Comparison of ENCODE assay signal across 8 cellular contexts in the genomic region with DNA sequence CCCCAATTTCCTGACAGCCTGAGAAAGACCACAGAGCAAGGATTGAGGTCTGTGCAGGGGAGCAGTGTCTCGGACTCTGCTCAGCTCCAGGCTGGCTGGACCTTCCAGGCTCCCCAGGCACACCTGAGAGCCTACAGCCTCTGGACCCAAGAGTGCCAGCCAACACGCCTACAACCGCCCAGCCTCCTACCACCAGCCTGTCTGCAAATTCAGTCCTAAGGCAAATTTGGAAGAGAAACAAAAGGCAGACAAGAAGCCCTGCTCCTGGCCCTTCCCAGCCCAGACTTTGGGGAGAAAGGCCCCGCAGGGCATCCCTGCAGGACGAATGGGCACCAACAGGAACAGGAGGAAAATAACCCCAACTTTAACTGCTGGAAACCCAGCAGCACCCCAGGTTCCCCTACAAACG.
DNase-seq lines count a peak whose midpoint lies in the region; ATAC-seq and TF ChIP-seq lines count a peak whose summit lies in the region.

No MANE protein-coding gene starts in this region.

- ATAC-seq in GM18873 (IDR thresholded peaks at IDR 0.05; ENCODE audit: low FRiP score, unreplicated experiment) = no peak

- H3K4me1 Mint-ChIP-seq in activated T-cell treated with anti-CD3 and anti-CD28 coated beads, Interleukin-2, amount 50 U/mL, for 24 hours (ENCODE audit: low read depth) = peaks cover 57% of the 10 kb centered on the region

- H3K36me3 Mint-ChIP-seq in activated T-cell treated with anti-CD3 and anti-CD28 coated beads, Interleukin-2, amount 50 U/mL, for 24 hours (ENCODE audit: low read depth) = peaks cover 22% of the 10 kb centered on the region

- H3K27ac ChIP-seq in HEK293 (ENCODE audit: extremely low read depth, low read depth, low read length) (no peak overlapping the region; the same call in 1 of the 2 replicates), iPS DF 6.9 (ENCODE audit: low read length) (no peak overlapping the region), skin epidermis (peak overlapping the region in 13 of 21 experiments; percentile 51 to 82 (median 71))

- no CpG with 5 or more reads among the region's 6 CpGs for WGBS in iPS DF 6.9 (ENCODE audit: insufficient coverage, insufficient read length)

- H3K9me3 Mint-ChIP-seq in activated T-cell treated with anti-CD3 and anti-CD28 coated beads, Interleukin-2, amount 50 U/mL, for 24 hours = no peaks in the 10 kb centered on the region

- peak overlapping the region; percentile 86 for H3K4me3 Mint-ChIP-seq in activated T-cell treated with anti-CD3 and anti-CD28 coated beads, Interleukin-2, amount 50 U/mL, for 24 hours

- DNase-seq in activated T-cell treated with anti-CD3 and anti-CD28 coated beads, Interleukin-2, amount 50 U/mL, for 24 hours = peak; percentile 33
- no peak for DNase-seq in iPS DF 6.9 (ENCODE audit: low read depth, low spot score)
- no peak for DNase-seq in KG1 (lab: John Stamatoyannopoulos, UW)
- DNase-seq in DMS53 (lab: John Stamatoyannopoulos, UW) = no peak
- no peak for DNase-seq in NCI-H1105 (lab: John Stamatoyannopoulos, UW)

- H3K27me3 ChIP-seq in iPS DF 6.9 (ENCODE audit: control insufficient read depth, insufficient read depth, low read length) = no peaks in the 10 kb centered on the region; the same call in 1 of the 2 replicates

- POLR2A ChIA-PET in HEK293 (lab: Yijun Ruan, JAX) = interaction anchor here (0.9 kb wide), 1 partner anchor 12 kb away, joined by 4 read pairs; no protein-coding TSS in a partner anchor

- peaks cover 4% of the 10 kb centered on the region for H3K27me3 Mint-ChIP-seq in activated T-cell treated with anti-CD3 and anti-CD28 coated beads, Interleukin-2, amount 50 U/mL, for 24 hours

- TF ChIP-seq CTCF in HEK293 (tag by site-specific recombination; IDR thresholded peaks at IDR 0.05) = no peak

- peak overlapping the region; percentile 64 for H3K4me3 ChIP-seq in HEK293 (ENCODE audit: low read depth, low read length)
- peak overlapping the region; percentile 78; the same call in 1 of the 2 replicates for H3K4me3 ChIP-seq in iPS DF 6.9 (ENCODE audit: low read length)
- peak overlapping the region; percentile 46 to 70 (median 67) for H3K4me3 ChIP-seq in skin epidermis

- peaks cover 17% of the 10 kb centered on the region for H3K4me1 ChIP-seq in HEK293 (ENCODE audit: control insufficient read depth, insufficient read depth, low read length)
- H3K4me1 ChIP-seq in iPS DF 6.9 (ENCODE audit: control insufficient read depth, insufficient read depth, low read length) = peaks cover 25% of the 10 kb centered on the region

- peak overlapping the region; percentile 18 for H3K27ac Mint-ChIP-seq in activated T-cell treated with anti-CD3 and anti-CD28 coated beads, Interleukin-2, amount 50 U/mL, for 24 hours

- H3K9me3 ChIP-seq in HEK293 (ENCODE audit: control insufficient read depth, insufficient read depth, low read depth, low read length) (no peaks in the 10 kb centered on the region), iPS DF 6.9 (ENCODE audit: control insufficient read depth, insufficient read depth, low read length) (no peaks in the 10 kb centered on the region)

- H3K36me3 ChIP-seq in HEK293 (ENCODE audit: control insufficient read depth in 2 of 2, insufficient read depth in 1 of 2, low read length in 2 of 2) (peaks cover 0 to 32% of the 10 kb centered on the region in 2 experiments; a peak in 1 of 3 replicates), iPS DF 6.9 (ENCODE audit: control insufficient read depth, insufficient read depth, low read length) (no peaks in the 10 kb centered on the region; the same call in 1 of the 2 replicates)

- CTCF ChIA-PET in HEK293 (lab: Yijun Ruan, JAX) = interaction anchor here (0.6 to 1.1 kb wide), 4 partner anchors 8 to 633 kb away, joined by 3 to 5 read pairs (median 4); no protein-coding TSS in a partner anchor

TF ChIP-seq in HEK293, 187 proteins besides CTCF, POLR2A, EP300 and RAD21:
- TF ChIP-seq, protein P1, sequence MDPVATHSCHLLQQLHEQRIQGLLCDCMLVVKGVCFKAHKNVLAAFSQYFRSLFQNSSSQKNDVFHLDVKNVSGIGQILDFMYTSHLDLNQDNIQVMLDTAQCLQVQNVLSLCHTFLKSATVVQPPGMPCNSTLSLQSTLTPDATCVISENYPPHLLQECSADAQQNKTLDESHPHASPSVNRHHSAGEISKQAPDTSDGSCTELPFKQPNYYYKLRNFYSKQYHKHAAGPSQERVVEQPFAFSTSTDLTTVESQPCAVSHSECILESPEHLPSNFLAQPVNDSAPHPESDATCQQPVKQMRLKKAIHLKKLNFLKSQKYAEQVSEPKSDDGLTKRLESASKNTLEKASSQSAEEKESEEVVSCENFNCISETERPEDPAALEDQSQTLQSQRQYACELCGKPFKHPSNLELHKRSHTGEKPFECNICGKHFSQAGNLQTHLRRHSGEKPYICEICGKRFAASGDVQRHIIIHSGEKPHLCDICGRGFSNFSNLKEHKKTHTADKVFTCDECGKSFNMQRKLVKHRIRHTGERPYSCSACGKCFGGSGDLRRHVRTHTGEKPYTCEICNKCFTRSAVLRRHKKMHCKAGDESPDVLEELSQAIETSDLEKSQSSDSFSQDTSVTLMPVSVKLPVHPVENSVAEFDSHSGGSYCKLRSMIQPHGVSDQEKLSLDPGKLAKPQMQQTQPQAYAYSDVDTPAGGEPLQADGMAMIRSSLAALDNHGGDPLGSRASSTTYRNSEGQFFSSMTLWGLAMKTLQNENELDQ (tag by site-specific recombination; IDR thresholded peaks at IDR 0.05; ENCODE audit: low read depth) = no peak
- TF ChIP-seq ZNF211 (tag by site-specific recombination; IDR thresholded peaks at IDR 0.05; ENCODE audit: low read depth) = no peak
- TF ChIP-seq ZFHX2 (tag by site-specific recombination; conservative IDR thresholded peaks at IDR 0.05) = peak; percentile 37
- TF ChIP-seq ZNF830 (tag by site-specific recombination; IDR thresholded peaks at IDR 0.05; ENCODE audit: low read depth) = no peak
- peak; percentile 60; the same call in 1 of the 2 replicates for TF ChIP-seq ZNF600 (tag by site-specific recombination; IDR thresholded peaks at IDR 0.05)
- TF ChIP-seq ZNF239 (tag by site-specific recombination; IDR thresholded peaks at IDR 0.05) = no peak
- TF ChIP-seq ZNF223 (tag by site-specific recombination; IDR thresholded peaks at IDR 0.05) = no peak

Comparison
In these comparisons a context has a peak if more than half of its experiments do, and no peak if none do; other contexts are left out.
1. H3K27ac ChIP-seq: peak in skin epidermis (13 of 21); none in HEK293 (single experiment) and iPS DF 6.9 (single experiment).
2. Peak in every context shown above with its lines, with median percentiles within 50 percentile points of each other: H3K4me3 ChIP-seq.